In the genomic region with DNA sequence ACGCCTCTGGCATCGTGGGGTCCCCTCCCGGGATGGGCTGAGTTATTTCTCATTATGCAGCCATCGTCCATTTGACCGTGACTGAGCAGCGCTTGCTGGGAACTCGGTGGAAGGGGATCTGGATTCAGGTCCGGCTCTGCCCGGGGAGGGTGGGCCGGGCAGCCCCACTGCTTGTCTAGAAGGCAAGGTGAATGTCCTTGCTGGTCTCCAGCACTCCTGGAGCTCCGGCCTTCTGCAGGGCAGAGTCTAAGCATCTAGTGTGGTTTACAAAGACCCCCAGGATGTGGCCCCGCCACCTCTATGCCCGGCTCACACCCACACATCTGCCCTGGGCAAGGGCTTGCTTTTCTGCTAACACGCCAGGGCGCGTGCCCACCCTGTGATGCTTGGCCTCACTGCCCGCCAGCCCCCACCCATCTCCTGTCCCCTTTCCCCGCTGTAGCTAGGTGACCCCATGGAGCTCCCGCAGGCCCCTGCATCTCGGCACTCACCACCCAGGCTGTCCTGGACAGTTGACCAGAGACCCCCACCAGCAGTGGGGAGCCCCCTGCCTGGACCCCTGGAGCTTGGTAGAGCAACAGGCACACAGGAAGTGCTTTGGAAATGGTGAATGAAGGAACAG, we compare ENCODE assay signal across 20 cellular contexts.
"Had no signal": no experiment of that assay in that cellular context is flagged by ENCODE, and none has a peak within 500 bp of the region (broad histone marks: within the 10 kb centered on the region; RNA-seq: fewer than 3 reads in every experiment).

No MANE protein-coding gene starts in this region.

- H3K36me3 ChIP-seq: heart left ventricle, thyroid gland, upper lobe of left lung, vagina had no signal

- ATAC-seq: esophagus mucosa, heart left ventricle, psoas muscle, sciatic nerve had no signal

- H3K4me1 ChIP-seq: psoas muscle, thyroid gland, upper lobe of left lung had no signal

- H3K4me3 ChIP-seq: dorsolateral prefrontal cortex, heart left ventricle, psoas muscle, skin epidermis, thyroid gland, upper lobe of left lung, vagina had no signal

- H3K9me3 ChIP-seq: heart left ventricle, psoas muscle, thyroid gland, upper lobe of left lung, vagina had no signal

- FAIRE-seq: endometrium, frontal cortex had no signal

- DNase-seq: cortex of kidney; effector memory CD4-positive, alpha-beta T cell; heart left ventricle; hippocampal formation; kidney glomerular epithelial cell; midbrain; psoas muscle; retina; stimulated activated CD4-positive, alpha-beta T cell treated with anti-CD3 and anti-CD28 coated beads, Interleukin-2, amount 100 ng/mL, for 24 hours; stimulated activated CD4-positive, alpha-beta T cell treated with anti-CD3 and anti-CD28 coated beads, Interleukin-4, amount 100 ng/mL, for 4 hours; stimulated activated naive CD4-positive, alpha-beta T cell; thyroid gland; upper lobe of left lung had no signal

- H3K27ac ChIP-seq: dorsolateral prefrontal cortex, heart left ventricle, psoas muscle, skin epidermis, thyroid gland, upper lobe of left lung, vagina had no signal

- H3K27me3 ChIP-seq: thyroid gland, upper lobe of left lung, vagina had no signal
